ENCODE assay signal across 1 cellular context in genomic region chr19:13339869-13340268, GRCh38.
TF ChIP-seq lines count a peak whose summit lies in the region.

No MANE protein-coding gene starts in this region.

TF ChIP-seq in WTC11, 78 proteins besides CTCF, POLR2A, EP300 and RAD21 (continued from another document):
- no peak for TF ChIP-seq ATF6 (CRISPR knock-in tag; IDR thresholded peaks at IDR 0.05)
- no peak for TF ChIP-seq GTF2I (CRISPR knock-in tag; conservative IDR thresholded peaks at IDR 0.05)
- no peak for TF ChIP-seq ZNF138 (CRISPR knock-in tag; conservative IDR thresholded peaks at IDR 0.05)
- no peak for TF ChIP-seq MAX (CRISPR knock-in tag; IDR thresholded peaks at IDR 0.05)
- TF ChIP-seq AR (CRISPR knock-in tag; IDR thresholded peaks at IDR 0.05): no peak
- no peak for TF ChIP-seq ERG (CRISPR knock-in tag; IDR thresholded peaks at IDR 0.05)
